Comparison of ENCODE assay signal across 11 cellular contexts in the genomic region with DNA sequence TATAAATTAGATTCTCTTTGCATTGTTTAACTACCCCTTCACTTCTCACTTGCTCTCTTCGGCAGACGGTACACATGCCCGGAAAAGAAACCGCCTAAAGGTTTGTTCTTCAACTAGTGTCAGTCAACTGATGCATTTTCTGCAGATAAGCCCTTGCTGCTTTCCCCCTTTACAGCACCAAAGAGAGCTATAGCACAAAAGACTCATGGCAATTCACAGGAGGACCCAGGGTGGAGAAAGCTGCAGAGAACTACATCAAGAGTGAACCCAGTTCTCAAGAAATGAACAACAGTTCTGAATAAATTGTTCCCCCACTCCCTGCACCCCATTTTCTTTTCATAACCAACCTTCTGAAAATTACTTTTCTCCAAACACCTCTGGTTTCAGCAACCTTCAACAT. TPM values are rescaled to one million over a fixed set of nuclear protein-coding genes. Genes with fewer than 3 reads are reported as not detected.
A peak's percentile ranks its signal among the peaks of the same experiment; 100 is the strongest.
DNase-seq lines count a peak whose midpoint lies in the region; ATAC-seq and TF ChIP-seq lines count a peak whose summit lies in the region.
"Had no signal": no experiment of that assay in that cellular context is flagged by ENCODE, and none has a peak within 500 bp of the region (broad histone marks: within the 10 kb centered on the region; RNA-seq: fewer than 3 reads in every experiment).

No MANE protein-coding gene starts in this region.

- H3K4me1 ChIP-seq in neutrophil (ENCODE audit: control insufficient read depth in 1 of 2, insufficient read depth in 1 of 2, low read depth in 1 of 2, low read length in 1 of 2) (peaks cover 53 to 58% of the 10 kb centered on the region in 2 experiments), suprapubic skin (peaks cover 17% of the 10 kb centered on the region)

- no peaks in the 10 kb centered on the region for H3K9me3 Mint-ChIP-seq in activated CD4-positive, alpha-beta T cell treated with anti-CD3 and anti-CD28 coated beads, Interleukin-2, amount 10 ng/mL, durations not matched to agents 24 days and 14 days

- H3K36me3 Mint-ChIP-seq in activated CD4-positive, alpha-beta T cell treated with anti-CD3 and anti-CD28 coated beads, Interleukin-2, amount 10 ng/mL, durations not matched to agents 24 days and 14 days (ENCODE audit: low read depth), result peaks cover 78% of the 10 kb centered on the region
- peaks cover 18% of the 10 kb centered on the region for H3K36me3 Mint-ChIP-seq in T-helper 17 cell (ENCODE audit: low read depth)

- peak overlapping the region in 1 of 2 experiments; percentile 1 for H3K4me3 ChIP-seq in neutrophil (ENCODE audit: low read depth in 1 of 2, low read length in 1 of 2)
- H3K4me3 ChIP-seq in suprapubic skin, result no peak overlapping the region
- H3K4me3 ChIP-seq: thyroid gland had no signal

- intact Hi-C loops in activated CD4-positive, alpha-beta T cell treated with anti-CD3 and anti-CD28 coated beads, Interleukin-2, amount 10 ng/mL, durations not matched to agents 24 days and 14 days (cut with micrococcal nuclease), result loop anchor here (1.0 to 2.0 kb wide), 6 partner anchors 8 to 490 kb away; partner anchors contain the start of genes CEP57L1 and SESN1

- no peak for TF ChIP-seq EP300 in suprapubic skin (IDR thresholded peaks at IDR 0.05)

- H3K36me3 ChIP-seq in neutrophil (peaks cover 75% of the 10 kb centered on the region), suprapubic skin (peaks cover 86% of the 10 kb centered on the region)

- WGBS in suprapubic skin, result 76% methylated on average over 4 of the region's 4 CpGs

- peak; percentile 63 for DNase-seq in activated CD4-positive, alpha-beta T cell treated with anti-CD3 and anti-CD28 coated beads, Interleukin-2, amount 10 ng/mL, durations not matched to agents 24 days and 14 days
- DNase-seq in activated CD4-positive, alpha-beta T cell treated with anti-CD3 and anti-CD28 coated beads for 1 hour, result no peak
- no peak for DNase-seq in T-helper 17 cell
- no peak for DNase-seq in suprapubic skin (ENCODE audit: low spot score in 2 of 2)
- no peak for DNase-seq in NCI-H128 (lab: John Stamatoyannopoulos, UW; ENCODE audit: unreplicated experiment)
- DNase-seq in NOMO-1 treated with dmso at 0.1 percent for 144 hours (lab: John Stamatoyannopoulos, UW; ENCODE audit: unreplicated experiment), result no peak
- DNase-seq: DMS79 treated with DMSO at 0.1 percent for 48 hours, NCI-H1105 treated with DMSO at 0.1 percent for 48 hours, thyroid gland had no signal

- TF ChIP-seq POLR2A in suprapubic skin (IDR thresholded peaks at IDR 0.05), result no peak

- H3K4me1 Mint-ChIP-seq in activated CD4-positive, alpha-beta T cell treated with anti-CD3 and anti-CD28 coated beads, Interleukin-2, amount 10 ng/mL, durations not matched to agents 24 days and 14 days, result peaks cover 54% of the 10 kb centered on the region
- H3K4me1 Mint-ChIP-seq in T-helper 17 cell, result peaks cover 42% of the 10 kb centered on the region

- H3K27me3 ChIP-seq in neutrophil, result no peaks in the 10 kb centered on the region
- H3K27me3 ChIP-seq in suprapubic skin, result no peaks in the 10 kb centered on the region
- H3K27me3 ChIP-seq: thyroid gland had no signal

- H3K9me3 ChIP-seq in T-helper 17 cell (ENCODE audit: control insufficient read depth, low read length, poor library complexity, severe bottlenecking), result no peaks in the 10 kb centered on the region
- H3K9me3 ChIP-seq in neutrophil, result no peaks in the 10 kb centered on the region
- no peaks in the 10 kb centered on the region for H3K9me3 ChIP-seq in suprapubic skin
- H3K9me3 ChIP-seq: thyroid gland had no signal

- H3K27me3 Mint-ChIP-seq in activated CD4-positive, alpha-beta T cell treated with anti-CD3 and anti-CD28 coated beads, Interleukin-2, amount 10 ng/mL, durations not matched to agents 24 days and 14 days, result no peaks in the 10 kb centered on the region
- H3K27me3 Mint-ChIP-seq in T-helper 17 cell, result no peaks in the 10 kb centered on the region

- ATAC-seq in GM21737 (IDR thresholded peaks at IDR 0.05; ENCODE audit: unreplicated experiment), result peak; percentile 1
- no peak for ATAC-seq in T-helper 17 cell

- peak overlapping the region; percentile 99 for H3K27ac Mint-ChIP-seq in activated CD4-positive, alpha-beta T cell treated with anti-CD3 and anti-CD28 coated beads, Interleukin-2, amount 10 ng/mL, durations not matched to agents 24 days and 14 days
- peak overlapping the region; percentile 71 for H3K27ac Mint-ChIP-seq in T-helper 17 cell

- peak overlapping the region; percentile 85 for H3K4me3 Mint-ChIP-seq in activated CD4-positive, alpha-beta T cell treated with anti-CD3 and anti-CD28 coated beads, Interleukin-2, amount 10 ng/mL, durations not matched to agents 24 days and 14 days
- peak overlapping the region; percentile 61 for H3K4me3 Mint-ChIP-seq in T-helper 17 cell

- peak overlapping the region; percentile 78 for H3K27ac ChIP-seq in neutrophil
- H3K27ac ChIP-seq in suprapubic skin, result no peak overlapping the region

- TF ChIP-seq CTCF in neutrophil (IDR thresholded peaks at IDR 0.05) (no peak), suprapubic skin (IDR thresholded peaks at IDR 0.05) (no peak)

RNA-seq across cellular contexts. Expression of gene CD164, which starts 8.9 kb away (rescaled TPM):
- total RNA-seq in activated CD4-positive, alpha-beta T cell treated with anti-CD3 and anti-CD28 coated beads, Interleukin-2, amount 10 ng/mL, durations not matched to agents 24 days and 14 days, result 256 and 264 TPM in 2 replicates
- total RNA-seq in T-helper 17 cell (100 to 1,000 TPM; 171 to 176 TPM), suprapubic skin (100 to 1,000 TPM; 122 to 174 (median 139) TPM)
